ENCODE assay signal across 15 cellular contexts in the genomic region with DNA sequence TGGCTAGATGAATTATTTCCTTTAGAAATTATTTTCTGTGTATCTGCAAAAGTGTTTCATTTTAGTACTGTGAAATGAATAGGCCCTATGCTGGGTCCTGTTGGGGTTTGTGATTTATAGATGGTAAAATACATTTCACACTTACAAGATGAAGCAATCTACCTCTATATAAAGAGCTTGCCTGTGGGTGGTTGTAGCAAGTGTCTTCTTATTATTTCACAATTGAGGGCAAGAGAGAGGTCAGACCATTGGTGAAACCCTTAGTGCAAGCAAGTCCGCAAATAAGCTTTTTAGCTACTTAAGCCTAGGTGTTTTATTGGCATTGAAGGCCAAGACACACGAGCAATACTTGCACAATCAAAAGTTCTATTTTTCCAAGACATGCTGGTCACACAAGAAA.
"Had no signal": no experiment of that assay in that cellular context is flagged by ENCODE, and none has a peak within 500 bp of the region (broad histone marks: within the 10 kb centered on the region; RNA-seq: fewer than 3 reads in every experiment).

No MANE protein-coding gene starts in this region.

- H3K4me3 ChIP-seq: adrenal gland, cardiac muscle cell, pancreas, tibial artery, uterus had no signal

- ATAC-seq: activated CD8-positive, alpha-beta T cell treated with anti-CD3 and anti-CD28 coated beads for 36 hours; left lobe of liver; pancreas; stimulated activated effector memory CD8-positive, alpha-beta T cell treated with anti-CD3 and anti-CD28 coated beads, Interleukin-12 subunit alpha, Interleukin-12 subunit beta, amount 100 ng/mL, for 72 hours had no signal

- H3K4me1 Mint-ChIP-seq: activated naive CD4-positive, alpha-beta T cell treated with anti-CD3 and anti-CD28 coated beads, Interleukin-2, amount 50 U/mL, for 24 hours; stimulated activated effector memory CD8-positive, alpha-beta T cell treated with anti-CD3 and anti-CD28 coated beads, Interleukin-12 subunit alpha, Interleukin-12 subunit beta, amount 100 ng/mL, for 72 hours had no signal

- DNase-seq: activated CD4-positive, alpha-beta T cell treated with anti-CD3 and anti-CD28 coated beads for 48 hours; activated CD8-positive, alpha-beta T cell treated with anti-CD3 and anti-CD28 coated beads for 36 hours; activated effector memory CD4-positive, alpha-beta T cell treated with anti-CD3 and anti-CD28 coated beads, Interleukin-2, amount 50 U/mL, for 16 hours; activated T-cell treated with anti-CD3 and anti-CD28 coated beads, Interleukin-2, amount 50 U/mL, for 48 hours; adrenal gland; mammary epithelial cell; naive B cell; pancreas; stimulated activated CD4-positive, alpha-beta T cell treated with anti-CD3 and anti-CD28 coated beads, Interleukin-12 subunit alpha, Interleukin-12 subunit beta, amount 100 ng/mL, for 4 hours; tibial artery; uterus had no signal

- H3K27ac ChIP-seq: adrenal gland, cardiac muscle cell, pancreas, tibial artery, uterus had no signal

- H3K27me3 ChIP-seq: adrenal gland, cardiac muscle cell, pancreas, tibial artery, uterus had no signal

- H3K4me3 Mint-ChIP-seq: activated CD8-positive, alpha-beta T cell treated with anti-CD3 and anti-CD28 coated beads for 36 hours; activated naive CD4-positive, alpha-beta T cell treated with anti-CD3 and anti-CD28 coated beads, Interleukin-2, amount 50 U/mL, for 24 hours; naive B cell; stimulated activated effector memory CD8-positive, alpha-beta T cell treated with anti-CD3 and anti-CD28 coated beads, Interleukin-12 subunit alpha, Interleukin-12 subunit beta, amount 100 ng/mL, for 72 hours had no signal

- H3K36me3 Mint-ChIP-seq: activated naive CD4-positive, alpha-beta T cell treated with anti-CD3 and anti-CD28 coated beads, Interleukin-2, amount 50 U/mL, for 24 hours; naive B cell; stimulated activated effector memory CD8-positive, alpha-beta T cell treated with anti-CD3 and anti-CD28 coated beads, Interleukin-12 subunit alpha, Interleukin-12 subunit beta, amount 100 ng/mL, for 72 hours had no signal

- H3K27ac Mint-ChIP-seq: activated CD8-positive, alpha-beta T cell treated with anti-CD3 and anti-CD28 coated beads for 36 hours; activated naive CD4-positive, alpha-beta T cell treated with anti-CD3 and anti-CD28 coated beads, Interleukin-2, amount 50 U/mL, for 24 hours; stimulated activated effector memory CD8-positive, alpha-beta T cell treated with anti-CD3 and anti-CD28 coated beads, Interleukin-12 subunit alpha, Interleukin-12 subunit beta, amount 100 ng/mL, for 72 hours had no signal

- H3K9me3 Mint-ChIP-seq: activated CD8-positive, alpha-beta T cell treated with anti-CD3 and anti-CD28 coated beads for 36 hours; activated naive CD4-positive, alpha-beta T cell treated with anti-CD3 and anti-CD28 coated beads, Interleukin-2, amount 50 U/mL, for 24 hours; naive B cell; stimulated activated effector memory CD8-positive, alpha-beta T cell treated with anti-CD3 and anti-CD28 coated beads, Interleukin-12 subunit alpha, Interleukin-12 subunit beta, amount 100 ng/mL, for 72 hours had no signal
